8 cellular contexts compared by ENCODE assay signal in genomic region chr1:53196485-53197271, GRCh38. TPM values are rescaled to one million over a fixed set of nuclear protein-coding genes. Genes with fewer than 3 reads are reported as not detected.
DNase-seq lines count a peak whose midpoint lies in the region; ATAC-seq and TF ChIP-seq lines count a peak whose summit lies in the region.

Gene CPT2, plus strand, starts transcription at chr1:53196824. Its CDS starts 120 bp downstream, at chr1:53196944.

- peak; percentile 11; the same call in 1 of the 2 replicates for TF ChIP-seq CTCF in AG10803 (conservative IDR thresholded peaks at IDR 0.05; ENCODE audit: low read length)

- DNase-seq in AG10803 (ENCODE audit: low read depth) (peak; percentile 93), NCI-H460 (ENCODE audit: extremely low read depth, low read depth) (peak; percentile 81), iris pigment epithelial cell (ENCODE audit: low read depth) (peak; percentile 90)
- peak; percentile 84 for DNase-seq in central memory CD8-positive, alpha-beta T cell (ENCODE audit: low spot score in 2 of 2)
- peak; percentile 79 to 89 for DNase-seq in stimulated activated CD4-positive, alpha-beta T cell treated with anti-CD3 and anti-CD28 coated beads, Interleukin-12 subunit alpha, Interleukin-12 subunit beta, amount 100 ng/mL, for 24 hours (ENCODE audit: low read depth in 2 of 2)

- no peaks in the 10 kb centered on the region for H3K9me3 Mint-ChIP-seq in central memory CD8-positive, alpha-beta T cell

- H3K4me3 ChIP-seq in AG10803 (ENCODE audit: low read length): peak within 1 kb of the TSS; percentile 87

- peaks cover 13% of the 10 kb centered on the region for H3K36me3 Mint-ChIP-seq in central memory CD8-positive, alpha-beta T cell (ENCODE audit: insufficient read depth)

- ATAC-seq in GM19043 (IDR thresholded peaks at IDR 0.05; ENCODE audit: low read depth, unreplicated experiment) (peak; percentile 100), HG03354 (IDR thresholded peaks at IDR 0.05; ENCODE audit: poor library complexity, severe bottlenecking, unreplicated experiment) (peak; percentile 100)
- ATAC-seq in activated CD4-positive, CD25-positive, alpha-beta regulatory T cell treated with anti-CD3 and anti-CD28 coated beads, Interleukin-2, amount 50 U/mL, for 24 hours: peak; percentile 100
- ATAC-seq in central memory CD8-positive, alpha-beta T cell (replicated peaks; ENCODE audit: extremely low read depth, poor library complexity, severe bottlenecking): peak; percentile 98

- peaks cover 25% of the 10 kb centered on the region for H3K4me1 Mint-ChIP-seq in central memory CD8-positive, alpha-beta T cell

- H3K4me3 Mint-ChIP-seq in central memory CD8-positive, alpha-beta T cell: peak within 1 kb of the TSS; percentile 85

- H3K27me3 Mint-ChIP-seq in central memory CD8-positive, alpha-beta T cell: no peaks in the 10 kb centered on the region

- H3K27ac Mint-ChIP-seq in central memory CD8-positive, alpha-beta T cell (ENCODE audit: low read depth): peak within 1 kb of the TSS; percentile 98

RNA-seq across cellular contexts. Expression of gene CPT2, which starts in this region (rescaled TPM):
- total RNA-seq in NCI-H460 (2014; rRNA removed; shearing (Covaris generic)): 16.6 and 17.8 TPM in 2 replicates
- polyA plus RNA-seq in NCI-H460 (2014; cell fraction: nucleus; rRNA removed): 11.0 and 16.3 TPM in 2 replicates

Comparison
In these comparisons a context has a peak if more than half of its experiments do, and no peak if none do; other contexts are left out.
1. Peak in every context shown above with its lines: DNase-seq, ATAC-seq and H3K4me3 ChIP-seq.